In the genomic region with DNA sequence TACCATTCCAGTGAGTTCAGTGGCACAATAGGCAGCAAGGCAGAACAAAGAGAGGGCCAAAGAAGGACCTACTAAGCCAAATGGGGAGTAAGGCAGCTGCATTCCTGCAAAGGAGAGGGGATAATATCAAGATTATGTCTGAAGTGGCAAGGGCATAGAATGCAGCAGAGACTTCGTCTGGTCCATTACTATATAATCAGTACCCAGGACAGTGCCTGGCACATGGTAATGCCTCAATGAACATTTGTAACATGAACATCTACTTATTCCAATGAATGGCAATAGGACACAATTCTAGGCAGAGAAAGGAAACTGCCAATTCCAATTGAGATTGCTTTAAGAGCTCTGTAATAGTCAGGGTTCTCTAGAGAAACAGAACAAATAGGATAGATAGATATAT, we compare ENCODE assay signal across 23 cellular contexts.
"Had no signal": no experiment of that assay in that cellular context is flagged by ENCODE, and none has a peak within 500 bp of the region (broad histone marks: within the 10 kb centered on the region; RNA-seq: fewer than 3 reads in every experiment).

No MANE protein-coding gene starts in this region.

- ATAC-seq: foreskin keratinocyte, gastrocnemius medialis, left cardiac atrium, left lung, left ventricle myocardium superior, lower lobe of right lung, mucosa of descending colon had no signal

- H3K27ac ChIP-seq: coronary artery, dorsolateral prefrontal cortex, esophagus muscularis mucosa, foreskin keratinocyte, gastrocnemius medialis, left lung, lower lobe of right lung had no signal

- H3K36me3 Mint-ChIP-seq: mesothelial cell of epicardium had no signal

- DNase-seq: dermis blood vessel endothelial cell; dorsolateral prefrontal cortex; effector CD4-positive, alpha-beta T cell; effector memory CD4-positive, alpha-beta T cell; foreskin keratinocyte; gastrocnemius medialis; glutamatergic neuron; head of caudate nucleus; heart right ventricle; hippocampal formation; left cardiac atrium; left lung; left ventricle myocardium superior; lower lobe of right lung; mesenchymal stem cell; mucosa of descending colon had no signal

- H3K27ac Mint-ChIP-seq: mesothelial cell of epicardium had no signal

- H3K4me3 Mint-ChIP-seq: mesothelial cell of epicardium had no signal

- H3K4me1 ChIP-seq: foreskin keratinocyte, gastrocnemius medialis, lower lobe of right lung had no signal

- H3K9me3 ChIP-seq: esophagus muscularis mucosa, gastrocnemius medialis, left lung, lower lobe of right lung had no signal

- FAIRE-seq: colon, endothelial cell of umbilical vein, islet of Langerhans, keratinocyte had no signal

- H3K27me3 ChIP-seq: dorsolateral prefrontal cortex, esophagus muscularis mucosa, foreskin keratinocyte, gastrocnemius medialis, heart right ventricle, left lung had no signal

- H3K36me3 ChIP-seq: esophagus muscularis mucosa, gastrocnemius medialis, heart right ventricle, left lung, lower lobe of right lung had no signal

- H3K4me3 ChIP-seq: coronary artery, dorsolateral prefrontal cortex, esophagus muscularis mucosa, gastrocnemius medialis, heart right ventricle, left lung, lower lobe of right lung, mucosa of descending colon had no signal
